ENCODE assay signal across 8 cellular contexts in genomic region chr1:221742555-221743415, GRCh38. TPM values are rescaled to one million over a fixed set of nuclear protein-coding genes. Genes with fewer than 3 reads are reported as not detected.
DNase-seq lines count a peak whose midpoint lies in the region; ATAC-seq and TF ChIP-seq lines count a peak whose summit lies in the region.

No MANE protein-coding gene starts in this region.

- TF ChIP-seq EP300 in suprapubic skin (IDR thresholded peaks at IDR 0.05): no peak

- H3K36me3 ChIP-seq in HUES64 (ENCODE audit: insufficient read depth, low read length) (peaks cover 7% of the 10 kb centered on the region; the same call in 1 of the 2 replicates), neutrophil (no peaks in the 10 kb centered on the region), suprapubic skin (no peaks in the 10 kb centered on the region)

- peak overlapping the region; percentile 48; the same call in 1 of the 2 replicates for H3K9ac ChIP-seq in HUES64 (ENCODE audit: low read depth, low read length)

- H3K27ac ChIP-seq in HUES64 (ENCODE audit: low read depth, low read length) (peak overlapping the region; percentile 73; the same call in 1 of the 2 replicates), neutrophil (peak overlapping the region; percentile 93), suprapubic skin (peak overlapping the region; percentile 94)

- TF ChIP-seq CTCF in foreskin fibroblast (IDR thresholded peaks at IDR 0.05; ENCODE audit: low read depth, low read length): no peak
- TF ChIP-seq CTCF in neutrophil (IDR thresholded peaks at IDR 0.05): peak; percentile 47
- peak in 1 of 2 donors; percentile 16 for TF ChIP-seq CTCF in suprapubic skin (IDR thresholded peaks at IDR 0.05)

- intact Hi-C loops in activated T-helper 2 cell treated with anti-CD3 and anti-CD28 coated beads, Interferon-gamma antibody, Interleukin-2, Interleukin-4, amounts not matched to agents 10 μg/mL and 5 μg/mL and 100 μg/mL, durations not matched to agents 14 hours and 24 hours and 36 hours (cut with micrococcal nuclease): loop anchor here (1.0 to 5.0 kb wide), 9 partner anchors 12 to 267 kb away; no protein-coding TSS in a partner anchor

- H3K9me3 Mint-ChIP-seq in activated T-helper 2 cell treated with anti-CD3 and anti-CD28 coated beads, Interferon-gamma antibody, Interleukin-2, Interleukin-4, amounts not matched to agents 10 μg/mL and 5 μg/mL and 100 μg/mL, durations not matched to agents 14 hours and 24 hours and 36 hours: no peaks in the 10 kb centered on the region

- H3K36me3 Mint-ChIP-seq in activated T-helper 2 cell treated with anti-CD3 and anti-CD28 coated beads, Interferon-gamma antibody, Interleukin-2, Interleukin-4, amounts not matched to agents 10 μg/mL and 5 μg/mL and 100 μg/mL, durations not matched to agents 14 hours and 24 hours and 36 hours (ENCODE audit: low read depth): no peaks in the 10 kb centered on the region

- no peaks in the 10 kb centered on the region for H3K9me3 ChIP-seq in HUES64 (ENCODE audit: insufficient read depth, low read depth, low read length)
- no peaks in the 10 kb centered on the region for H3K9me3 ChIP-seq in neutrophil
- no peaks in the 10 kb centered on the region for H3K9me3 ChIP-seq in suprapubic skin

- H3K27ac Mint-ChIP-seq in activated T-helper 2 cell treated with anti-CD3 and anti-CD28 coated beads, Interferon-gamma antibody, Interleukin-2, Interleukin-4, amounts not matched to agents 10 μg/mL and 5 μg/mL and 100 μg/mL, durations not matched to agents 14 hours and 24 hours and 36 hours: peak overlapping the region; percentile 81

- WGBS in HUES64: under 1% methylated on average over 98 of the region's 98 CpGs
- WGBS in suprapubic skin: 2% methylated on average over 20 of the region's 98 CpGs

- peak overlapping the region; percentile 80 for H3K4me3 ChIP-seq in HUES64 (ENCODE audit: low read length)
- H3K4me3 ChIP-seq in foreskin fibroblast (ENCODE audit: low read depth in 1 of 2, low read length in 2 of 2): peak overlapping the region; percentile 56 to 61
- H3K4me3 ChIP-seq in neutrophil (ENCODE audit: low read depth in 1 of 2, low read length in 1 of 2): peak overlapping the region; percentile 93 to 97
- peak overlapping the region; percentile 82 for H3K4me3 ChIP-seq in suprapubic skin

- H3K27me3 ChIP-seq in HUES64 (ENCODE audit: insufficient read depth, low read length) (peaks cover 21% of the 10 kb centered on the region), neutrophil (peaks cover 11% of the 10 kb centered on the region), suprapubic skin (no peaks in the 10 kb centered on the region)

- H3K4me3 Mint-ChIP-seq in activated T-helper 2 cell treated with anti-CD3 and anti-CD28 coated beads, Interferon-gamma antibody, Interleukin-2, Interleukin-4, amounts not matched to agents 10 μg/mL and 5 μg/mL and 100 μg/mL, durations not matched to agents 14 hours and 24 hours and 36 hours (ENCODE audit: low read depth): peak overlapping the region; percentile 79

- no peaks in the 10 kb centered on the region for H3K27me3 Mint-ChIP-seq in activated T-helper 2 cell treated with anti-CD3 and anti-CD28 coated beads, Interferon-gamma antibody, Interleukin-2, Interleukin-4, amounts not matched to agents 10 μg/mL and 5 μg/mL and 100 μg/mL, durations not matched to agents 14 hours and 24 hours and 36 hours (ENCODE audit: low read depth)

- H3K4me1 Mint-ChIP-seq in activated T-helper 2 cell treated with anti-CD3 and anti-CD28 coated beads, Interferon-gamma antibody, Interleukin-2, Interleukin-4, amounts not matched to agents 10 μg/mL and 5 μg/mL and 100 μg/mL, durations not matched to agents 14 hours and 24 hours and 36 hours (ENCODE audit: low read depth): peaks cover 28% of the 10 kb centered on the region

- peak; percentile 44 for ATAC-seq in GM21381 (IDR thresholded peaks at IDR 0.05; ENCODE audit: unreplicated experiment)

- peaks cover 16% of the 10 kb centered on the region for H3K4me1 ChIP-seq in HUES64 (ENCODE audit: insufficient read depth, low read length)
- H3K4me1 ChIP-seq in neutrophil (ENCODE audit: control insufficient read depth in 1 of 2, insufficient read depth in 1 of 2, low read depth in 1 of 2, low read length in 1 of 2): peaks cover 23 to 27% of the 10 kb centered on the region in 2 experiments
- peaks cover 36% of the 10 kb centered on the region for H3K4me1 ChIP-seq in suprapubic skin

- TF ChIP-seq POLR2A in suprapubic skin (IDR thresholded peaks at IDR 0.05): no peak

- DNase-seq in DMS114 treated with DMSO at 0.1 percent for 48 hours (lab: John Stamatoyannopoulos, UW; ENCODE audit: unreplicated experiment) (peak; percentile 3), RPMI7951 (ENCODE audit: low read depth) (peak; percentile 79), foreskin fibroblast (peak; percentile 88 to 95), suprapubic skin (ENCODE audit: low spot score in 2 of 2) (peak; percentile 91 to 96)
- peak; percentile 81 for DNase-seq in activated T-helper 2 cell treated with anti-CD3 and anti-CD28 coated beads, Interferon-gamma antibody, Interleukin-2, Interleukin-4, amounts not matched to agents 10 μg/mL and 5 μg/mL and 100 μg/mL, durations not matched to agents 14 hours and 24 hours and 36 hours (ENCODE audit: low spot score)

RNA-seq across cellular contexts. Expression of gene DUSP10, which starts 0.9 kb away (rescaled TPM):
- 2.5 TPM for polyA plus RNA-seq in HUES64 (2013, experiment 1 of 2)
- polyA plus RNA-seq in HUES64 (2013, experiment 2 of 2): 2.2 TPM
- total RNA-seq in RPMI7951 (2014; rRNA removed; shearing (Covaris generic)): 27.8 and 35.1 TPM in 2 replicates
- 21.0 and 21.7 TPM in 2 replicates for total RNA-seq in activated T-helper 2 cell treated with anti-CD3 and anti-CD28 coated beads, Interferon-gamma antibody, Interleukin-2, Interleukin-4, amounts not matched to agents 10 μg/mL and 5 μg/mL and 100 μg/mL, durations not matched to agents 14 hours and 24 hours and 36 hours
- total RNA-seq in suprapubic skin: 10 to 100 TPM in 3 of 4 donors, 1 to 10 TPM in 1; 9.5 to 18.6 (median 15.3) TPM

Comparison
In these comparisons a context has a peak if more than half of its experiments do, and no peak if none do; other contexts are left out.
1. Peak in every context shown above with its lines: DNase-seq, ATAC-seq, H3K4me3 ChIP-seq and H3K27ac ChIP-seq.
2. DNase-seq: peak in every context shown above with its lines; median percentile 94 in suprapubic skin; 92 in foreskin fibroblast; 81 in activated T-helper 2 cell treated with anti-CD3 and anti-CD28 coated beads, Interferon-gamma antibody, Interleukin-2, Interleukin-4, amounts not matched to agents 10 μg/mL and 5 μg/mL and 100 μg/mL, durations not matched to agents 14 hours and 24 hours and 36 hours; 79 in RPMI7951; 3 in DMS114 treated with DMSO at 0.1 percent for 48 hours.